9 cellular contexts compared by ENCODE assay signal in the genomic region with DNA sequence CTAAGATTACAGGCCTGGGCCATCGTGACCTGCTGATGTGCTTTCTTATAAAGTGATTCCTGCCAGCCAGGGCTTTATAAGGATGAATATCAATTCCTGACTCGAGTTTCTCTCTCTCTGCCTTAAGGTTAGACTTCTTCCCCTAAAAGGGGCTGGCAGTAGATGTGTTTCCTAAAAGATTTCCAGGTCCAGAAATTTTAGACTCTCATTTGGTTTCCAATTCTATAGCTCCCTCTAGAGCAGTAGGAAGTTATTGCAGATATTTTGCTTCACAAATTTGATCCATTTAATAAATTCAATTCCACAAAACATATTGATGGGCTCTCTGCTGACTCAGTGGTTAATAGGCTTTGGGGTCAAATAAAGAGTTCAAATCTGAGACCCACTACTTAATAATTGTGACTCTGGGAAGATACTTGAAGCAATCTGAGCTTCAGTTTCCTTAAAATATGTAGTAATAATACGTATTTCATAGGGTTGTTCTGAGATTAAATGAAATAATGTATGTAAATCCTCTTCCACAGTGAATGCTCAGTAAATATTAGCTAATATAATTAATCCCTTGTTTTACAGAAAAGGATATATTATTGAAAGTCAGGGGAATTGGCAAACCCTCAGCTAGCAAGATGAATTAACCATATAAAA. TPM values are rescaled to one million over a fixed set of nuclear protein-coding genes. Genes with fewer than 3 reads are reported as not detected.
DNase-seq lines count a peak whose midpoint lies in the region; ATAC-seq and TF ChIP-seq lines count a peak whose summit lies in the region.
"Had no signal": no experiment of that assay in that cellular context is flagged by ENCODE, and none has a peak within 500 bp of the region (broad histone marks: within the 10 kb centered on the region; RNA-seq: fewer than 3 reads in every experiment).

No MANE protein-coding gene starts in this region.

- BruUV-seq in A673 (replicated peaks; lab: Mats Ljungman, UMichigan), result no TSS peak

- CTCF ChIA-PET in A673 (lab: Charles Lee), result interaction anchor here (1.0 to 3.3 kb wide), 6 partner anchors 12 to 159 kb away, joined by 3 to 17 read pairs (median 11); partner anchors contain the start of gene SPG11

- intact Hi-C loops in A673 (cut with micrococcal nuclease; ENCODE audit: unreplicated experiment), result loop anchor here (1.0 to 2.0 kb wide), 2 partner anchors 75 to 154 kb away; partner anchors contain the start of gene SPG11

- H3K36me3 ChIP-seq in A673 (ENCODE audit: insufficient read depth, low read length, poor library complexity, severe bottlenecking), result no peaks in the 10 kb centered on the region
- H3K36me3 ChIP-seq: HAP-1 had no signal

- ATAC-seq in HG02678 (IDR thresholded peaks at IDR 0.05; ENCODE audit: unreplicated experiment) (no peak), GM21528 (IDR thresholded peaks at IDR 0.05; ENCODE audit: low FRiP score, unreplicated experiment) (no peak)

- no peak overlapping the region for H3K4me3 ChIP-seq in A673 (ENCODE audit: low read depth, low read length, poor library complexity, severe bottlenecking)
- H3K4me3 ChIP-seq: HAP-1 had no signal

- peak; percentile 85 for DNase-seq in A673 (ENCODE audit: low spot score)
- peak; percentile 2 to 60 for DNase-seq in NCI-H526 (lab: John Stamatoyannopoulos, UW)
- peak; percentile 22 for DNase-seq in amniotic stem cell (lab: John Stamatoyannopoulos, UW)
- peak; percentile 34 for DNase-seq in hepatic stellate cell (ENCODE audit: low spot score)
- DNase-seq in stromal cell of bone marrow (ENCODE audit: low read depth), result peak; percentile 47

- H3K4me1 ChIP-seq in A673 (ENCODE audit: insufficient read depth, low read length, poor library complexity, severe bottlenecking), result peaks cover 30% of the 10 kb centered on the region
- H3K4me1 ChIP-seq: HAP-1 had no signal

- H3K9me3 ChIP-seq in A673 (ENCODE audit: low read depth, low read length, poor library complexity, severe bottlenecking), result no peaks in the 10 kb centered on the region

- TF ChIP-seq CTCF in A673 (conservative IDR thresholded peaks at IDR 0.05; ENCODE audit: low read depth, low read length) (peak; percentile 81), GM12873 (IDR thresholded peaks at IDR 0.05; ENCODE audit: insufficient read depth, low read depth, low read length, missing control alignments) (peak; percentile 51)

- POLR2A ChIA-PET in A673 (lab: Charles Lee; ENCODE audit: low non-redundant PET), result interaction anchor here (1.3 kb wide), 1 partner anchor 25 kb away, joined by 4 read pairs; no protein-coding TSS in a partner anchor

- H3K27me3 ChIP-seq in A673 (replicated peaks; ENCODE audit: insufficient read depth, low read depth, low read length, poor library complexity), result no peaks in the 10 kb centered on the region

- H3K27ac ChIP-seq in A673 (ENCODE audit: low read depth, low read length, poor library complexity, severe bottlenecking), result no peak overlapping the region

RNA-seq across cellular contexts. Expression of gene TRIM69, which starts 2.1 kb away (rescaled TPM):
- total RNA-seq in A673 (2021), result 61.0 and 64.4 TPM in 2 replicates

RNA-seq across cellular contexts. Expression of gene B2M, which starts 27.1 kb away (rescaled TPM):
- 1,596 and 1,873 TPM in 2 replicates for total RNA-seq in A673 (2021)

RNA-seq across cellular contexts. Expression of gene PATL2, which starts 27.3 kb away (rescaled TPM):
- total RNA-seq in A673 (2021), result 1.2 and 1.6 TPM in 2 replicates

Comparison
In these comparisons a context has a peak if more than half of its experiments do, and no peak if none do; other contexts are left out.
1. DNase-seq: peak in every context shown above with its lines; median percentile 85 in A673; 47 in stromal cell of bone marrow; 34 in hepatic stellate cell; 31 in NCI-H526; 22 in amniotic stem cell.